In the genomic region with DNA sequence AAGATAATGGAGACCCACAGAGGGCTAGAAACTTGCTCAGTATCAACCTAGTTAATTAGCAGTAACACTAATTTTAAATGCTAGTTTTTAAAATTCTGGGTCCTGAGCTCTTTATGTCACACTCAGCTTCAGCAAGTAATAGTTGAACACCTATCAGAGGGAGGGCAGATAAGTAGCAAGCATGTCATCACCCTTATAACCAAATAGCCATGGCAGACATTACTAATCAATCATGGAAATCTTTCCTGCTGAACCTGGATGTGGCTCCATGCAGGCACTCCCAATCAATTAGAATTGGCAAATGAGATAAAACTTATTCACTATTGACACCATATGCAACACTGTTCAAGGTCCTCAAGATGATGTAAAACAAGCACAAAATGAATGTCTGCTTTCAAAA, we compare ENCODE assay signal across 33 cellular contexts.
"Had no signal": no experiment of that assay in that cellular context is flagged by ENCODE, and none has a peak within 500 bp of the region (broad histone marks: within the 10 kb centered on the region; RNA-seq: fewer than 3 reads in every experiment).

No MANE protein-coding gene starts in this region.

- DNase-seq: activated B cell treated with CpG ODN at 0.5 μM for 24 hours; activated CD4-positive, alpha-beta memory T cell treated with anti-CD3 and anti-CD28 coated beads for 36 hours; activated CD4-positive, alpha-beta T cell treated with anti-CD3 and anti-CD28 coated beads for 4 hours; activated CD4-positive, alpha-beta T cell treated with anti-CD3 and anti-CD28 coated beads, Interleukin-2, amount 10 ng/mL, durations not matched to agents 24 days and 14 days; activated CD4-positive, alpha-beta T cell treated with anti-CD3 and anti-CD28 coated beads, Interleukin-2, amount 50 U/mL, for 1 hour; activated CD4-positive, alpha-beta T cell treated with anti-CD3 and anti-CD28 coated beads, Interleukin-2, amount 50 U/mL, for 4 hours; activated CD4-positive, CD25-positive, alpha-beta regulatory T cell treated with anti-CD3 and anti-CD28 coated beads, Interleukin-2, amount 50 U/mL, for 72 hours; activated CD8-positive, alpha-beta memory T cell treated with anti-CD3 and anti-CD28 coated beads, Interleukin-2, amount 50 U/mL, for 4 hours; activated CD8-positive, alpha-beta T cell treated with anti-CD3 and anti-CD28 coated beads for 36 hours; activated effector memory CD4-positive, alpha-beta T cell treated with anti-CD3 and anti-CD28 coated beads, Interleukin-2, amount 50 U/mL, for 16 hours; activated gamma-delta T cell treated with Interleukin-2 at 50 U/mL for 16 hours; activated naive CD4-positive, alpha-beta T cell; activated naive CD4-positive, alpha-beta T cell treated with anti-CD3 and anti-CD28 coated beads for 36 hours; activated naive CD4-positive, alpha-beta T cell treated with anti-CD3 and anti-CD28 coated beads, Interleukin-2, amount 50 U/mL, for 16 hours; activated naive CD8-positive, alpha-beta T cell treated with anti-CD3 and anti-CD28 coated beads for 36 hours; activated T-cell treated with anti-CD3 and anti-CD28 coated beads for 4 hours; activated T-cell treated with anti-CD3 and anti-CD28 coated beads, Interleukin-2, amount 50 U/mL, for 1 hour; activated T-cell treated with anti-CD3 and anti-CD28 coated beads, Interleukin-2, amount 50 U/mL, for 4 hours; activated T-cell treated with anti-CD3 and anti-CD28 coated beads, Interleukin-2, amount 50 U/mL, for 72 hours; adrenal gland; amniotic stem cell; aorta; body of pancreas; brain microvascular endothelial cell; central memory CD4-positive, alpha-beta T cell; T-helper 2 cell; T-helper 9 cell had no signal

- H3K27ac ChIP-seq: adrenal gland, body of pancreas, brain microvascular endothelial cell, breast epithelium, VCaP had no signal

- H3K4me1 ChIP-seq: adrenal gland, body of pancreas, breast epithelium had no signal

- H3K36me3 ChIP-seq: adrenal gland, brain microvascular endothelial cell, breast epithelium had no signal

- FAIRE-seq: astrocyte, TTC549 had no signal

- ATAC-seq: activated CD8-positive, alpha-beta T cell treated with anti-CD3 and anti-CD28 coated beads for 36 hours; activated naive CD4-positive, alpha-beta T cell treated with anti-CD3 and anti-CD28 coated beads, Interleukin-2, amount 50 U/mL, for 72 hours; activated T-cell treated with anti-CD3 and anti-CD28 coated beads, Interleukin-2, amount 50 U/mL, for 4 hours; activated T-cell treated with anti-CD3 and anti-CD28 coated beads, Interleukin-2, amount 50 U/mL, for 72 hours; activated T-helper 17 cell treated with anti-CD3 and anti-CD28 coated beads, Interleukin-2, amount 50 U/mL, for 72 hours; body of pancreas had no signal

- H3K9me3 ChIP-seq: adrenal gland, body of pancreas, breast epithelium had no signal

- H3K27me3 ChIP-seq: body of pancreas, brain microvascular endothelial cell had no signal

- H3K4me3 ChIP-seq: adrenal gland, body of pancreas, breast epithelium had no signal
